ENCODE assay signal across 10 cellular contexts in genomic region chr2:157418215-157418614, GRCh38. TPM values are rescaled to one million over a fixed set of nuclear protein-coding genes. Genes with fewer than 3 reads are reported as not detected.
DNase-seq lines count a peak whose midpoint lies in the region; TF ChIP-seq lines count a peak whose summit lies in the region.
"Had no signal": no experiment of that assay in that cellular context is flagged by ENCODE, and none has a peak within 500 bp of the region (broad histone marks: within the 10 kb centered on the region; RNA-seq: fewer than 3 reads in every experiment).

No MANE protein-coding gene starts in this region.

- WGBS in esophagus squamous epithelium, 2 donors: 49 to 65% methylated on average over 4 of the region's 4 CpGs

- DNase-seq in stimulated activated naive CD4-positive, alpha-beta T cell (lab: John Stamatoyannopoulos, UW): peak in 5 of 6 experiments; percentile 17 to 83 (median 81)
- DNase-seq in stimulated activated naive CD4-positive, alpha-beta T cell treated with Interleukin-2 at 50 U/mL for 16 hours (lab: John Stamatoyannopoulos, UW): no peak
- DNase-seq in T-helper 22 cell (ENCODE audit: low read depth) (peak; percentile 36), esophagus squamous epithelium (lab: John Stamatoyannopoulos, UW) (no peak), vagina (ENCODE audit: extremely low spot score in 2 of 2) (no peak), NCI-H69 (lab: John Stamatoyannopoulos, UW) (no peak), iPS-NIHi7 (ENCODE audit: extremely low spot score) (no peak), D341Med (ENCODE audit: low spot score) (no peak)
- DNase-seq: H9 had no signal

- peak overlapping the region in 3 of 4 donors; percentile 47 to 81 (median 50) for H3K27ac ChIP-seq in esophagus squamous epithelium
- H3K27ac ChIP-seq in vagina: peak overlapping the region; percentile 27
- H3K27ac ChIP-seq: BLaER1 had no signal

- H3K4me3 ChIP-seq in esophagus squamous epithelium (no peak overlapping the region), vagina (no peak overlapping the region)
- H3K4me3 ChIP-seq: BLaER1 had no signal

- H3K9me3 ChIP-seq in esophagus squamous epithelium (no peaks in the 10 kb centered on the region), vagina (no peaks in the 10 kb centered on the region)
- H3K9me3 ChIP-seq: BLaER1 had no signal

- TF ChIP-seq POLR2A in esophagus squamous epithelium (IDR thresholded peaks at IDR 0.05) (peak in 1 of 4 donors; percentile 42), vagina (IDR thresholded peaks at IDR 0.05) (no peak)

- H3K4me1 ChIP-seq in esophagus squamous epithelium: no peaks in the 10 kb centered on the region
- no peaks in the 10 kb centered on the region for H3K4me1 ChIP-seq in vagina
- H3K4me1 ChIP-seq: BLaER1 had no signal

- H3K36me3 ChIP-seq in esophagus squamous epithelium: no peaks in the 10 kb centered on the region
- no peaks in the 10 kb centered on the region for H3K36me3 ChIP-seq in vagina
- H3K36me3 ChIP-seq: BLaER1 had no signal

- H3K27me3 ChIP-seq in esophagus squamous epithelium (no peaks in the 10 kb centered on the region), vagina (no peaks in the 10 kb centered on the region)
- H3K27me3 ChIP-seq: BLaER1 had no signal

- intact Hi-C loops in esophagus squamous epithelium (cut with DNase I) (no loop called here), vagina (cut with DNase I) (no loop called here)

- TF ChIP-seq CTCF in esophagus squamous epithelium (IDR thresholded peaks at IDR 0.05) (no peak), vagina (IDR thresholded peaks at IDR 0.05) (no peak)

RNA-seq across cellular contexts. Expression of gene CYTIP, which starts 25.7 kb away (rescaled TPM):
- total RNA-seq in esophagus squamous epithelium (10 to 100 TPM in 1 of 4 donors, 1 to 10 TPM in 3; 3.2 to 12.4 (median 3.6) TPM), vagina (12.5 TPM)

Comparison
In these comparisons a context has a peak if more than half of its experiments do, and no peak if none do; other contexts are left out.
1. DNase-seq: peak in stimulated activated naive CD4-positive, alpha-beta T cell (5 of 6) and T-helper 22 cell (single experiment); none in stimulated activated naive CD4-positive, alpha-beta T cell treated with Interleukin-2 at 50 U/mL for 16 hours (single experiment), esophagus squamous epithelium (single experiment), vagina (0 of 2), NCI-H69 (single experiment), iPS-NIHi7 (single experiment) and D341Med (single experiment).